ENCODE assay signal across 9 cellular contexts in the genomic region with DNA sequence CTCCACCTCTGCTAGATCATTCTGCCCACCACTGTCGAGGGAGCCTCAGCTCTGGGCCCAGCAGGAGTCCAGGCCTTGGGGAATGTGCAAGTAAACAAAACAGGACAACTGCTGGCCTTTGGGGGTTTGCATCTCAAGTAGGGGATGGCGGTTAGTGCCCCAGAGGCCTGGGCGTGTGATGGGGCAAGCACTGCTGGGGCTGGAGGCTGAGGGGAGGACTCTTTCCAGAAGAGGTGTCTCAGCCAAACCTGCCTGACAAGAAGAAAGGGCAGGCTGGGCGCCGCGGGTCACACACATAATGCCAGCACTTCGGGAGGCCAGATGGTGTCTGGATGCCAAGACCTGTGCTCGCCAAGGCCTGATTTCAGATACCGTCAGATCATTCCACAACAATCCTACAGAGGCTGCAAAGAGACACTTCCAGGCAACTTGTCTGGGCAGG. TPM values are rescaled to one million over a fixed set of nuclear protein-coding genes. Genes with fewer than 3 reads are reported as not detected.
DNase-seq lines count a peak whose midpoint lies in the region; ATAC-seq and TF ChIP-seq lines count a peak whose summit lies in the region.
"Had no signal": no experiment of that assay in that cellular context is flagged by ENCODE, and none has a peak within 500 bp of the region (broad histone marks: within the 10 kb centered on the region; RNA-seq: fewer than 3 reads in every experiment).

No MANE protein-coding gene starts in this region.

- H3K27ac Mint-ChIP-seq in neural progenitor cell: no peak overlapping the region

- H3K4me2 ChIP-seq in Karpas-422 (ENCODE audit: low read depth, low read length, poor library complexity, severe bottlenecking) (peak overlapping the region; percentile 65), neural progenitor cell (peak overlapping the region; percentile 31)
- H3K4me2 ChIP-seq: PC-9 had no signal

- peak; percentile 15 for DNase-seq in DMS 273 treated with DMSO at 0.1 percent for 48 hours (lab: John Stamatoyannopoulos, UW)
- DNase-seq in Karpas-422: no peak
- DNase-seq in neural progenitor cell (ENCODE audit: low spot score): peak; percentile 47
- no peak for DNase-seq in stimulated activated CD4-positive, alpha-beta T cell treated with anti-CD3 and anti-CD28 coated beads, Interleukin-12 subunit alpha, Interleukin-12 subunit beta, amount 100 ng/mL, for 4 hours
- no peak for DNase-seq in activated effector memory CD4-positive, alpha-beta T cell treated with anti-CD3 and anti-CD28 coated beads, Interleukin-2, amount 50 U/mL, for 16 hours
- no peak for DNase-seq in putamen (ENCODE audit: low spot score)

- H3K27ac ChIP-seq in Karpas-422 (ENCODE audit: low read length) (peak overlapping the region; percentile 82), cingulate gyrus (ENCODE audit: low read depth, low read length) (peak overlapping the region; percentile 77), neural progenitor cell (peak overlapping the region; percentile 45)
- H3K27ac ChIP-seq: PC-9 had no signal

- H3K79me2 ChIP-seq in Karpas-422 (ENCODE audit: low read length): no peaks in the 10 kb centered on the region
- H3K79me2 ChIP-seq in neural progenitor cell (ENCODE audit: low read depth): no peaks in the 10 kb centered on the region

- H3F3A ChIP-seq in neural progenitor cell (ENCODE audit: low read depth): peaks cover 34% of the 10 kb centered on the region

- peaks cover 2% of the 10 kb centered on the region for H3K36me3 Mint-ChIP-seq in neural progenitor cell

- H3K27me3 ChIP-seq in Karpas-422 (ENCODE audit: low read length) (no peaks in the 10 kb centered on the region), neural progenitor cell (no peaks in the 10 kb centered on the region)

- H2AFZ ChIP-seq in Karpas-422 (ENCODE audit: low read length) (no peak overlapping the region), neural progenitor cell (replicated peaks) (no peak overlapping the region)
- H2AFZ ChIP-seq: PC-9 had no signal

- H3K36me3 ChIP-seq in Karpas-422 (ENCODE audit: insufficient read depth, low read length) (no peaks in the 10 kb centered on the region), neural progenitor cell (no peaks in the 10 kb centered on the region)

- peaks cover 9% of the 10 kb centered on the region for H3K27me3 Mint-ChIP-seq in neural progenitor cell (ENCODE audit: insufficient read depth, low read depth)

- ATAC-seq in HG03139 (IDR thresholded peaks at IDR 0.05; ENCODE audit: unreplicated experiment): no peak

- no peak overlapping the region for H3K4me3 Mint-ChIP-seq in neural progenitor cell

- H3K9me3 ChIP-seq in Karpas-422 (ENCODE audit: low read length) (no peaks in the 10 kb centered on the region), neural progenitor cell (ENCODE audit: low read depth) (no peaks in the 10 kb centered on the region)

- peaks cover 40% of the 10 kb centered on the region for H3K4me1 Mint-ChIP-seq in neural progenitor cell

- H3K4me3 ChIP-seq in Karpas-422 (ENCODE audit: low read length) (peak overlapping the region; percentile 26; the same call in 1 of the 2 replicates), neural progenitor cell (no peak overlapping the region)
- H3K4me3 ChIP-seq: PC-9 had no signal

- H3K9me2 ChIP-seq in Karpas-422 (replicated peaks; ENCODE audit: insufficient read depth, low read length): no peaks in the 10 kb centered on the region

- H3K9ac ChIP-seq in Karpas-422 (ENCODE audit: low read length) (peak overlapping the region; percentile 61), neural progenitor cell (no peak overlapping the region)

- peaks cover 59% of the 10 kb centered on the region for H3K4me1 ChIP-seq in Karpas-422 (ENCODE audit: low read length)
- H3K4me1 ChIP-seq in neural progenitor cell: peaks cover 39% of the 10 kb centered on the region

- H4K20me1 ChIP-seq in Karpas-422 (ENCODE audit: insufficient read depth, low read depth, low read length): no peaks in the 10 kb centered on the region
- H4K20me1 ChIP-seq in neural progenitor cell (ENCODE audit: low read depth): no peaks in the 10 kb centered on the region

- no peaks in the 10 kb centered on the region for H3K9me3 Mint-ChIP-seq in neural progenitor cell

- TF ChIP-seq CTCF in neural progenitor cell (IDR thresholded peaks at IDR 0.05): no peak

RNA-seq across cellular contexts. Expression of gene ALDH2, which starts 8.6 kb away (rescaled TPM):
- 69.0 and 145 TPM in 2 replicates for total RNA-seq in Karpas-422 (2014; rRNA removed; shearing (Covaris generic); ENCODE audit: low replicate concordance)
- total RNA-seq in neural progenitor cell (ENCODE audit: low replicate concordance): 60.0 and 107 TPM in 2 replicates

Comparison
In these comparisons a context has a peak if more than half of its experiments do, and no peak if none do; other contexts are left out.
1. DNase-seq: peak in DMS 273 treated with DMSO at 0.1 percent for 48 hours (single experiment) and neural progenitor cell (single experiment); none in Karpas-422 (single experiment), stimulated activated CD4-positive, alpha-beta T cell treated with anti-CD3 and anti-CD28 coated beads, Interleukin-12 subunit alpha, Interleukin-12 subunit beta, amount 100 ng/mL, for 4 hours (single experiment), activated effector memory CD4-positive, alpha-beta T cell treated with anti-CD3 and anti-CD28 coated beads, Interleukin-2, amount 50 U/mL, for 16 hours (single experiment) and putamen (single experiment).
2. Peak in every context shown above with its lines, with median percentiles within 50 percentile points of each other: H3K27ac ChIP-seq.